In genomic region chr12:94320109-94320508, GRCh38 we compare ENCODE assay signal across 29 cellular contexts.
DNase-seq lines count a peak whose midpoint lies in the region; ATAC-seq, FAIRE-seq and TF ChIP-seq lines count a peak whose summit lies in the region.
"Had no signal": no experiment of that assay in that cellular context is flagged by ENCODE, and none has a peak within 500 bp of the region (broad histone marks: within the 10 kb centered on the region; RNA-seq: fewer than 3 reads in every experiment).

No MANE protein-coding gene starts in this region.

- peaks cover 36% of the 10 kb centered on the region for H3K9me3 Mint-ChIP-seq in stimulated activated memory B cell treated with anti-CD40 and anti-IgM and Interleukin-4, amounts not matched to agents 10 μg/mL and 1 μg/mL and 100 μg/mL, for 72 hours

- RAD21 ChIA-PET in GM12878 (lab: Charles Lee; ENCODE audit: unreplicated experiment): no interaction called here

- no peaks in the 10 kb centered on the region for H3K9me3 ChIP-seq in HEK293 (ENCODE audit: control insufficient read depth, insufficient read depth, low read depth, low read length)
- H3K9me3 ChIP-seq in GM12878 (replicated peaks; ENCODE audit: control insufficient read depth, insufficient read depth, low read length): peaks cover 35% of the 10 kb centered on the region
- H3K9me3 ChIP-seq: BE2C had no signal

- no peaks in the 10 kb centered on the region for H4K20me1 ChIP-seq in GM12878 (ENCODE audit: control insufficient read depth, insufficient read depth)
- H4K20me1 ChIP-seq: BLaER1 had no signal

- H3K4me1 ChIP-seq in HEK293 (ENCODE audit: control insufficient read depth, insufficient read depth, low read length): no peaks in the 10 kb centered on the region
- H3K4me1 ChIP-seq in GM12878 (ENCODE audit: control insufficient read depth, insufficient read depth, low read length): peaks cover 9% of the 10 kb centered on the region; the same call in 1 of the 2 replicates
- H3K4me1 ChIP-seq: BE2C, BLaER1 had no signal

- H3K4me3 ChIP-seq in HEK293 (ENCODE audit: low read depth, low read length): no peak overlapping the region
- no peak overlapping the region for H3K4me3 ChIP-seq in GM12878
- H3K4me3 ChIP-seq: BLaER1 had no signal

- in situ Hi-C loops in Caki2 (cut with HindIII; ENCODE audit: low pct_unique_long_range_greater_than_20kb, low sequenced_read_pairs): no loop called here
- in situ Hi-C loops in GM12878 (cut with MboI): no loop called here

- H2AFZ ChIP-seq in GM12878 (ENCODE audit: control insufficient read depth, low read depth, low read length): no peak overlapping the region

- H3K27me3 ChIP-seq in GM12878 (replicated peaks in 1 of 2; ENCODE audit: control insufficient read depth in 2 of 2, insufficient read depth in 2 of 2, low read length in 1 of 2): no peaks in the 10 kb centered on the region
- H3K27me3 ChIP-seq: BE2C, BLaER1 had no signal

- DNase-seq in Caki2 (ENCODE audit: low read depth): peak; percentile 0
- DNase-seq in GM12878 (ENCODE audit: low read depth, low spot score): no peak
- DNase-seq in cortex of kidney (lab: John Stamatoyannopoulos, UW): no peak
- no peak for DNase-seq in D721Med (ENCODE audit: insufficient read length, low spot score)
- DNase-seq: 8988T; ACHN; BE2C; C1 segment of cervical spinal cord; Calu3; CD4-positive, alpha-beta memory T cell; CD4-positive, CD25-positive, alpha-beta regulatory T cell; CD8-positive, alpha-beta memory T cell; COR-L47; DMS 273 treated with DMSO at 0.1 percent for 48 hours; DMS153; DMS53; DMS79; DND-41; EL; GDM1 had no signal

- no peak for FAIRE-seq in GM12878 (lab: Jason Lieb, UNC)
- FAIRE-seq in D721Med (lab: Jason Lieb, UNC): no peak
- FAIRE-seq: A204.1, GM12891, GM19239 had no signal

- no peak for TF ChIP-seq POLR2A in GM12878 (IDR thresholded peaks at IDR 0.05; ENCODE audit: low read depth, low read length)

- no peak overlapping the region for H3K4me2 ChIP-seq in GM12878 (ENCODE audit: control insufficient read depth, insufficient read depth)
- H3K4me2 ChIP-seq: BLaER1 had no signal

- POLR2A ChIA-PET in HEK293 (lab: Yijun Ruan, JAX) (no interaction called here), GM12878 (lab: Charles Lee) (no interaction called here)

- H3K4me1 Mint-ChIP-seq in stimulated activated memory B cell treated with anti-CD40 and anti-IgM and Interleukin-4, amounts not matched to agents 10 μg/mL and 1 μg/mL and 100 μg/mL, for 72 hours: peaks cover 26% of the 10 kb centered on the region
- H3K4me1 Mint-ChIP-seq: CD4-positive, alpha-beta memory T cell; CD8-positive, alpha-beta memory T cell had no signal

- H3K27me3 Mint-ChIP-seq in stimulated activated memory B cell treated with anti-CD40 and anti-IgM and Interleukin-4, amounts not matched to agents 10 μg/mL and 1 μg/mL and 100 μg/mL, for 72 hours: no peaks in the 10 kb centered on the region
- H3K27me3 Mint-ChIP-seq: CD4-positive, alpha-beta memory T cell; CD4-positive, CD25-positive, alpha-beta regulatory T cell; CD8-positive, alpha-beta memory T cell had no signal

- CTCF ChIA-PET in HEK293 (lab: Yijun Ruan, JAX) (no interaction called here), GM12878 (lab: Yijun Ruan, JAX) (no interaction called here)

- BruUV-seq in GM12878 (replicated peaks; lab: Mats Ljungman, UMichigan): no TSS peak

- H3K4me3 Mint-ChIP-seq in stimulated activated memory B cell treated with anti-CD40 and anti-IgM and Interleukin-4, amounts not matched to agents 10 μg/mL and 1 μg/mL and 100 μg/mL, for 72 hours: no peak overlapping the region
- H3K4me3 Mint-ChIP-seq: CD14-positive monocyte; CD4-positive, alpha-beta memory T cell; CD4-positive, CD25-positive, alpha-beta regulatory T cell; CD8-positive, alpha-beta memory T cell had no signal

- H3K27ac Mint-ChIP-seq in stimulated activated memory B cell treated with anti-CD40 and anti-IgM and Interleukin-4, amounts not matched to agents 10 μg/mL and 1 μg/mL and 100 μg/mL, for 72 hours: peak overlapping the region; percentile 58
- H3K27ac Mint-ChIP-seq: CD14-positive monocyte; CD4-positive, alpha-beta memory T cell; CD4-positive, CD25-positive, alpha-beta regulatory T cell had no signal

- TF ChIP-seq CTCF in HEK293 (tag by site-specific recombination; IDR thresholded peaks at IDR 0.05) (no peak), GM12878 (IDR thresholded peaks at IDR 0.05 in 2 of 3, conservative IDR thresholded peaks at IDR 0.05 in 1 of 3; ENCODE audit: control insufficient read depth in 2 of 3, extremely low read depth in 1 of 3, insufficient read depth in 1 of 3, low read depth in 3 of 3, low read length in 3 of 3) (no peak), D721Med (IDR thresholded peaks at IDR 0.05; ENCODE audit: insufficient read depth, missing control alignments) (no peak)

- SMC1A ChIA-PET in GM12878 (lab: Charles Lee; ENCODE audit: uncharacterized antibody, unreplicated experiment): no interaction called here

- intact Hi-C loops in GM12878 (cut with micrococcal nuclease; ENCODE audit: unreplicated experiment): no loop called here

- H3K79me2 ChIP-seq in GM12878 (ENCODE audit: control insufficient read depth, insufficient read depth, low read length): no peaks in the 10 kb centered on the region

- H3K36me3 ChIP-seq in HEK293 (ENCODE audit: control insufficient read depth in 2 of 2, insufficient read depth in 1 of 2, low read length in 2 of 2) (peaks cover 0 to 27% of the 10 kb centered on the region in 2 experiments; a peak in 2 of 3 replicates), GM12878 (ENCODE audit: control insufficient read depth in 2 of 2, insufficient read depth in 2 of 2, low read length in 1 of 2) (peaks cover 0 to 12% of the 10 kb centered on the region in 2 experiments)

- no peak for TF ChIP-seq EP300 in GM12878 (IDR thresholded peaks at IDR 0.05; ENCODE audit: borderline replicate concordance in 1 of 2, control insufficient read depth in 1 of 2, low read depth in 2 of 2, low read length in 2 of 2)

- peaks cover 84% of the 10 kb centered on the region for H3K36me3 Mint-ChIP-seq in stimulated activated memory B cell treated with anti-CD40 and anti-IgM and Interleukin-4, amounts not matched to agents 10 μg/mL and 1 μg/mL and 100 μg/mL, for 72 hours

- H3K9ac ChIP-seq in GM12878 (ENCODE audit: control insufficient read depth, insufficient read depth, low read length): no peak overlapping the region
- H3K9ac ChIP-seq: BLaER1 had no signal

- H3K27ac ChIP-seq in HEK293 (ENCODE audit: extremely low read depth, low read depth, low read length) (no peak overlapping the region), GM12878 (ENCODE audit: control insufficient read depth, insufficient read depth) (no peak overlapping the region)
- H3K27ac ChIP-seq: BLaER1 had no signal

- no peak for TF ChIP-seq RAD21 in GM12878 (IDR thresholded peaks at IDR 0.05; ENCODE audit: insufficient read depth, low read depth, low read length)

- no peak for ATAC-seq in GM12878
- ATAC-seq in stimulated activated memory B cell treated with anti-CD40 and anti-IgM and Interleukin-4, amounts not matched to agents 10 μg/mL and 1 μg/mL and 100 μg/mL, for 72 hours: no peak
- ATAC-seq in HG02938 (IDR thresholded peaks at IDR 0.05; ENCODE audit: unreplicated experiment): no peak
- no peak for ATAC-seq in GM21825 (IDR thresholded peaks at IDR 0.05; ENCODE audit: unreplicated experiment)

TF ChIP-seq in HEK293, 187 proteins besides CTCF, POLR2A, EP300 and RAD21:
- peak; percentile 35 for TF ChIP-seq ZNF529 (tag by site-specific recombination; IDR thresholded peaks at IDR 0.05; ENCODE audit: insufficient replicate concordance)
- TF ChIP-seq ZSCAN18 (tag by site-specific recombination; IDR thresholded peaks at IDR 0.05): no peak
- peak; percentile 95 for TF ChIP-seq SETDB1 (IDR thresholded peaks at IDR 0.05; ENCODE audit: insufficient read length, low read length)

TF ChIP-seq in GM12878, 131 proteins besides CTCF, POLR2A, EP300 and RAD21:
- TF ChIP-seq CBX5 (IDR thresholded peaks at IDR 0.05; ENCODE audit: low read depth): peak; percentile 68; the same call in 1 of the 2 replicates
- TF ChIP-seq SREBF1 (IDR thresholded peaks at IDR 0.05; ENCODE audit: low read length): no peak
